Comparison of ENCODE assay signal across 8 cellular contexts in the genomic region with DNA sequence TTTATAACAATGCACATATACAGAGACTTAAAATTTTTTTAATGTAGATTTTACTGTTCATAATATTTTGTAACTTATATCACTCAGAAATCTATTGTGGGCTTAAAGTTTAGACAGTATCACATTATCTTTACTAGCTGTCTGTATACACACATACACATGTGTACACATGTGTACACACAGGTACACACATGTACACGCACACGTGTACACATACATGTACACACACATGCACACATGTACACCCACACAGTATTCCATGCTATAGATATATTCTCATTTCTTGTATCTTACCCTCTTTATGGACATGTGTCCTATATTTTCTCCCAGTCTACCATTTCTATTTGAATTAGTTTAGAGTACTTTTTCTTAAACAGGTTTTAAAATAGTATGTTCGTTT.
"Had no signal": no experiment of that assay in that cellular context is flagged by ENCODE, and none has a peak within 500 bp of the region (broad histone marks: within the 10 kb centered on the region; RNA-seq: fewer than 3 reads in every experiment).

No MANE protein-coding gene starts in this region.

- DNase-seq: H7, KBM-7 had no signal

- H3K9me3 ChIP-seq: HAP-1 had no signal

- H3K4me1 ChIP-seq: HAP-1 had no signal

- ATAC-seq: GM23338, HCT116 had no signal

- H3K4me3 ChIP-seq: GM23338, HAP-1 had no signal

- H3K9ac ChIP-seq: KMS-11 had no signal

- H3K4me2 ChIP-seq: GM23338, KMS-11 had no signal

- H3K27ac ChIP-seq: HL-60, KMS-11 had no signal

- H2AFZ ChIP-seq: GM23338 had no signal

- FAIRE-seq: H1 had no signal
